Comparison of ENCODE assay signal across 13 cellular contexts in the genomic region with DNA sequence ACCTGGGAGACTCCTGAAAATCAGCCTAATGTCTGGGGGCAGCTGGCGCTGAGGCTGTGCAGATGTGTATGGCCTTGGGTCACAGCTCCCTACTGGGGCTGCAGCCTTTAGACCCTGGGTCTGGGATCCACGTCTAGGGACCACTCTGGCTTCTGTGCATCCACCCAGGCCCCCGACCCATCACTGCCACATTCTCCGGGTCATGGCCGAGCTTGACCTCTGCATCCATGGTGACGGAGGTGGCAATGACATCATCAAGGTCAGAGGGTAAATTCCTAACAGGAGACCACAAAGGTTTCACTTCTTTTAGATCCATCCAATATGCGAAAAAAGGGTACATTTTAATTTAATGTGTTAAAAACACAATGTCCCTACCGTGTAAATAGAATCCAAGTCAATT.
"Had no signal": no experiment of that assay in that cellular context is flagged by ENCODE, and none has a peak within 500 bp of the region (broad histone marks: within the 10 kb centered on the region; RNA-seq: fewer than 3 reads in every experiment).

No MANE protein-coding gene starts in this region.

- H3K9me3 ChIP-seq: right atrium auricular region had no signal

- H3K4me1 ChIP-seq: foreskin keratinocyte had no signal

- DNase-seq: activated CD4-positive, CD25-positive, alpha-beta regulatory T cell treated with anti-CD3 and anti-CD28 coated beads, Interleukin-2, amount 50 U/mL, for 72 hours; amniotic stem cell; central memory CD4-positive, alpha-beta T cell; effector CD8-positive, alpha-beta T cell; foreskin keratinocyte; kidney glomerular epithelial cell; naive B cell; stimulated activated CD4-positive, alpha-beta T cell treated with anti-CD3 and anti-CD28 coated beads, Interleukin-1b, Interleukin-23, amount 100 ng/mL, for 48 hours; T-helper 9 cell had no signal

- ATAC-seq: foreskin keratinocyte, T-cell had no signal

- H3K27ac ChIP-seq: foreskin keratinocyte, right atrium auricular region, SK-N-MC had no signal

- H3K36me3 ChIP-seq: right atrium auricular region had no signal

- H3K27me3 ChIP-seq: right atrium auricular region had no signal

- H3K4me3 ChIP-seq: lung, right atrium auricular region, SK-N-MC had no signal
